Comparison of ENCODE assay signal across 8 cellular contexts in genomic region chr21:10415456-10415855, GRCh38.
A peak's percentile ranks its signal among the peaks of the same experiment; 100 is the strongest.
DNase-seq lines count a peak whose midpoint lies in the region; ATAC-seq, FAIRE-seq and TF ChIP-seq lines count a peak whose summit lies in the region.
"Not testable (repeated sequence)": the region's sequence is repeated elsewhere in the genome, so short reads cannot be mapped to it uniquely, and the experiment has no call there.

No MANE protein-coding gene starts in this region.

- peak overlapping the region; percentile 11; the same call in 1 of the 2 replicates for H3K4me3 ChIP-seq in HUES48 (ENCODE audit: low read depth, low read length)
- H3K4me3 ChIP-seq in endodermal cell (ENCODE audit: low read length) = peak overlapping the region; percentile 31
- not testable (repeated sequence) for H3K4me3 ChIP-seq in heart right ventricle; kidney (ENCODE audit: low read length in 2 of 2); lower lobe of right lung; upper lobe of right lung

- H3K36me3 ChIP-seq in HUES48 (ENCODE audit: control insufficient read depth, insufficient read depth, low read length); endodermal cell (ENCODE audit: control insufficient read depth, insufficient read depth, low read length); heart right ventricle; kidney (ENCODE audit: control insufficient read depth in 1 of 2, insufficient read depth in 2 of 2, low read length in 2 of 2); lower lobe of right lung; upper lobe of right lung: not testable (repeated sequence)

- peak in 5 of 8 donors; percentile 2 to 21 (median 10) for ATAC-seq in heart right ventricle
- peak; percentile 7 to 11 for ATAC-seq in lower lobe of right lung
- ATAC-seq in natural killer cell = peak in 2 of 3 donors; percentile 3 to 11
- peak; percentile 23 for ATAC-seq in stimulated activated effector memory CD8-positive, alpha-beta T cell treated with anti-CD3 and anti-CD28 coated beads, Interleukin-12 subunit alpha, Interleukin-12 subunit beta, amount 100 ng/mL, for 72 hours
- peak; percentile 1 for ATAC-seq in upper lobe of right lung

- not testable (repeated sequence) for H3K9ac ChIP-seq in HUES48 (ENCODE audit: low read depth, low read length); endodermal cell (ENCODE audit: extremely low read depth, low read length, poor library complexity, severe bottlenecking); kidney (ENCODE audit: low read length in 2 of 2)

- intact Hi-C loops in heart right ventricle (cut with DNase I); kidney (cut with DNase I); lower lobe of right lung (cut with DNase I); natural killer cell (cut with micrococcal nuclease); upper lobe of right lung (cut with DNase I): not testable (repeated sequence)

- 65 to 67% methylated on average over 7 of the region's 7 CpGs for WGBS in endodermal cell (ENCODE audit: insufficient coverage in 1 of 2, insufficient read length in 1 of 2), 2 experiments
- WGBS in heart right ventricle, 2 donors = 57 to 60% methylated on average over 7 of the region's 7 CpGs

- not testable (repeated sequence) for TF ChIP-seq CTCF in endodermal cell (conservative IDR thresholded peaks at IDR 0.05); heart right ventricle (IDR thresholded peaks at IDR 0.05); kidney (IDR thresholded peaks at IDR 0.05; ENCODE audit: borderline replicate concordance, extremely low read depth, insufficient read depth); lower lobe of right lung (IDR thresholded peaks at IDR 0.05); natural killer cell (IDR thresholded peaks at IDR 0.05); upper lobe of right lung (IDR thresholded peaks at IDR 0.05)

- H3K27me3 ChIP-seq in HUES48 (ENCODE audit: control insufficient read depth, insufficient read depth, low read length); endodermal cell (ENCODE audit: control insufficient read depth, insufficient read depth, low read length, poor library complexity, severe bottlenecking); heart right ventricle; lower lobe of right lung (ENCODE audit: low read depth); upper lobe of right lung: not testable (repeated sequence)

- not testable (repeated sequence) for H3K27me3 Mint-ChIP-seq in endodermal cell (ENCODE audit: insufficient read depth); natural killer cell (ENCODE audit: low read depth in 2 of 2)

- DNase-seq in endodermal cell; heart right ventricle; lower lobe of right lung; natural killer cell; stimulated activated effector memory CD8-positive, alpha-beta T cell treated with anti-CD3 and anti-CD28 coated beads, Interleukin-12 subunit alpha, Interleukin-12 subunit beta, amount 100 ng/mL, for 72 hours (ENCODE audit: low spot score in 2 of 2): not testable (repeated sequence)
- DNase-seq in kidney (peak; percentile 80), upper lobe of right lung (peak; percentile 73)

- FAIRE-seq in kidney (lab: Jason Lieb, UNC) = not testable (repeated sequence)

- H3K27ac ChIP-seq in HUES48 (ENCODE audit: low read depth, low read length); endodermal cell (ENCODE audit: low read depth, low read length); heart right ventricle; kidney (ENCODE audit: low read depth in 2 of 2, low read length in 2 of 2); lower lobe of right lung; upper lobe of right lung: not testable (repeated sequence)

- not testable (repeated sequence) for H3K4me3 Mint-ChIP-seq in endodermal cell; natural killer cell; stimulated activated effector memory CD8-positive, alpha-beta T cell treated with anti-CD3 and anti-CD28 coated beads, Interleukin-12 subunit alpha, Interleukin-12 subunit beta, amount 100 ng/mL, for 72 hours

- H3K9me3 ChIP-seq in HUES48 (ENCODE audit: control insufficient read depth, insufficient read depth, low read length) (peaks cover 97% of the 10 kb centered on the region), endodermal cell (ENCODE audit: control insufficient read depth, low read length) (peaks cover 75% of the 10 kb centered on the region), heart right ventricle (peaks cover 0 to 78% (median 8%) of the 10 kb centered on the region in 11 donors), kidney (ENCODE audit: control insufficient read depth in 1 of 2, low read length in 2 of 2) (peaks cover 3 to 16% of the 10 kb centered on the region in 2 donors), lower lobe of right lung (peaks cover 34% of the 10 kb centered on the region)
- H3K9me3 ChIP-seq in upper lobe of right lung = not testable (repeated sequence)

- not testable (repeated sequence) for H3K4me1 ChIP-seq in HUES48 (ENCODE audit: control insufficient read depth, insufficient read depth, low read length); endodermal cell (ENCODE audit: control insufficient read depth, insufficient read depth, low read length); heart right ventricle; kidney (ENCODE audit: control insufficient read depth in 1 of 2, insufficient read depth in 1 of 2, low read depth in 1 of 2, low read length in 2 of 2); lower lobe of right lung; upper lobe of right lung

- not testable (repeated sequence) for H3K36me3 Mint-ChIP-seq in endodermal cell (ENCODE audit: low read depth); natural killer cell; stimulated activated effector memory CD8-positive, alpha-beta T cell treated with anti-CD3 and anti-CD28 coated beads, Interleukin-12 subunit alpha, Interleukin-12 subunit beta, amount 100 ng/mL, for 72 hours

- H3K27ac Mint-ChIP-seq in endodermal cell; natural killer cell; stimulated activated effector memory CD8-positive, alpha-beta T cell treated with anti-CD3 and anti-CD28 coated beads, Interleukin-12 subunit alpha, Interleukin-12 subunit beta, amount 100 ng/mL, for 72 hours: not testable (repeated sequence)

- H3K4me1 Mint-ChIP-seq in endodermal cell; natural killer cell; stimulated activated effector memory CD8-positive, alpha-beta T cell treated with anti-CD3 and anti-CD28 coated beads, Interleukin-12 subunit alpha, Interleukin-12 subunit beta, amount 100 ng/mL, for 72 hours: not testable (repeated sequence)

- not testable (repeated sequence) for H3K9me3 Mint-ChIP-seq in endodermal cell; natural killer cell; stimulated activated effector memory CD8-positive, alpha-beta T cell treated with anti-CD3 and anti-CD28 coated beads, Interleukin-12 subunit alpha, Interleukin-12 subunit beta, amount 100 ng/mL, for 72 hours
